In genomic region chr3:122692674-122693073, GRCh38 we compare ENCODE assay signal across 28 cellular contexts.
"Had no signal": no experiment of that assay in that cellular context is flagged by ENCODE, and none has a peak within 500 bp of the region (broad histone marks: within the 10 kb centered on the region; RNA-seq: fewer than 3 reads in every experiment).

No MANE protein-coding gene starts in this region.

- H3K4me1 ChIP-seq: breast epithelium, gastroesophageal sphincter had no signal

- DNase-seq: activated CD4-positive, alpha-beta memory T cell treated with anti-CD3 and anti-CD28 coated beads for 36 hours; activated CD4-positive, alpha-beta T cell treated with anti-CD3 and anti-CD28 coated beads, Interleukin-2, amount 10 ng/mL, durations not matched to agents 24 days and 14 days; activated CD4-positive, CD25-positive, alpha-beta regulatory T cell treated with anti-CD3 and anti-CD28 coated beads, Interleukin-2, amount 50 U/mL, for 72 hours; activated gamma-delta T cell treated with Interleukin-2 at 50 U/mL for 16 hours; activated naive CD4-positive, alpha-beta T cell treated with anti-CD3 and anti-CD28 coated beads, Interleukin-2, amount 50 U/mL, for 16 hours; activated T-cell treated with anti-CD3 and anti-CD28 coated beads, Interleukin-2, amount 50 U/mL, for 4 hours; amniotic stem cell; central memory CD4-positive, alpha-beta T cell; hippocampal formation; kidney; nephron progenitor cell; stimulated activated CD4-positive, alpha-beta T cell treated with anti-CD3 and anti-CD28 coated beads, Interleukin-12 subunit alpha, Interleukin-12 subunit beta, amount 100 ng/mL, for 4 hours; stimulated activated CD4-positive, alpha-beta T cell treated with anti-CD3 and anti-CD28 coated beads, Interleukin-4, amount 100 ng/mL, for 1 hour; stomach; T-helper 17 cell; T1000; thyroid gland; upper lobe of left lung; WERI-Rb-1 had no signal

- H3K27me3 ChIP-seq: breast epithelium, gastroesophageal sphincter, neutrophil, stomach, thyroid gland, upper lobe of left lung had no signal

- H3K4me1 Mint-ChIP-seq: nephron progenitor cell had no signal

- ATAC-seq: activated T-cell treated with anti-CD3 and anti-CD28 coated beads, Interleukin-2, amount 50 U/mL, for 4 hours; activated T-helper 17 cell treated with anti-CD3 and anti-CD28 coated beads, Interleukin-2, amount 50 U/mL, for 72 hours; gastroesophageal sphincter; sciatic nerve; T-helper 17 cell had no signal

- H3K4me3 Mint-ChIP-seq: activated CD4-positive, alpha-beta memory T cell treated with anti-CD3 and anti-CD28 coated beads for 36 hours; activated CD4-positive, alpha-beta T cell treated with anti-CD3 and anti-CD28 coated beads, Interleukin-2, amount 10 ng/mL, durations not matched to agents 24 days and 14 days; activated T-cell treated with anti-CD3 and anti-CD28 coated beads, Interleukin-2, amount 50 U/mL, for 4 hours; activated T-helper 17 cell treated with anti-CD3 and anti-CD28 coated beads, Interleukin-2, amount 50 U/mL, for 72 hours; nephron progenitor cell; T-helper 17 cell had no signal

- H3K9me3 ChIP-seq: breast epithelium, gastroesophageal sphincter, neutrophil, stomach, thyroid gland, upper lobe of left lung had no signal

- H3K27ac ChIP-seq: breast epithelium, gastroesophageal sphincter, neutrophil, skin epidermis, thyroid gland, upper lobe of left lung, WERI-Rb-1 had no signal

- H3K4me3 ChIP-seq: breast epithelium, gastroesophageal sphincter, lung, skin epidermis, stomach, thyroid gland, upper lobe of left lung had no signal

- H3K27me3 Mint-ChIP-seq: activated CD4-positive, alpha-beta memory T cell treated with anti-CD3 and anti-CD28 coated beads for 36 hours; activated CD4-positive, alpha-beta T cell treated with anti-CD3 and anti-CD28 coated beads, Interleukin-2, amount 10 ng/mL, durations not matched to agents 24 days and 14 days; activated T-helper 17 cell treated with anti-CD3 and anti-CD28 coated beads, Interleukin-2, amount 50 U/mL, for 72 hours; progenitor cell of endocrine pancreas; T-helper 17 cell had no signal

- H3K36me3 ChIP-seq: WERI-Rb-1 had no signal

- FAIRE-seq: endothelial cell of umbilical vein, kidney had no signal

- H3K9me3 Mint-ChIP-seq: activated CD4-positive, alpha-beta memory T cell treated with anti-CD3 and anti-CD28 coated beads for 36 hours; activated CD4-positive, alpha-beta T cell treated with anti-CD3 and anti-CD28 coated beads, Interleukin-2, amount 10 ng/mL, durations not matched to agents 24 days and 14 days; activated T-cell treated with anti-CD3 and anti-CD28 coated beads, Interleukin-2, amount 50 U/mL, for 4 hours; activated T-helper 17 cell treated with anti-CD3 and anti-CD28 coated beads, Interleukin-2, amount 50 U/mL, for 72 hours; nephron progenitor cell had no signal

- H3K27ac Mint-ChIP-seq: activated CD4-positive, alpha-beta memory T cell treated with anti-CD3 and anti-CD28 coated beads for 36 hours; activated CD4-positive, alpha-beta T cell treated with anti-CD3 and anti-CD28 coated beads, Interleukin-2, amount 10 ng/mL, durations not matched to agents 24 days and 14 days; activated T-helper 17 cell treated with anti-CD3 and anti-CD28 coated beads, Interleukin-2, amount 50 U/mL, for 72 hours; nephron progenitor cell; progenitor cell of endocrine pancreas; T-helper 17 cell had no signal
